8 cellular contexts compared by ENCODE assay signal in genomic region chr3:195271859-195272243, GRCh38. TPM values are rescaled to one million over a fixed set of nuclear protein-coding genes. Genes with fewer than 3 reads are reported as not detected.
DNase-seq lines count a peak whose midpoint lies in the region; ATAC-seq, FAIRE-seq and TF ChIP-seq lines count a peak whose summit lies in the region.

No MANE protein-coding gene starts in this region.

- H3K4me3 Mint-ChIP-seq in MCF 10A (ENCODE audit: unreplicated experiment) (peak overlapping the region; percentile 81), mesothelial cell of epicardium (peak overlapping the region; percentile 83)

- no peak for FAIRE-seq in A549 (lab: Jason Lieb, UNC)

- TF ChIP-seq EP300 in A549 (IDR thresholded peaks at IDR 0.05): no peak

- TF ChIP-seq RAD21 in A549 (conservative IDR thresholded peaks at IDR 0.05 in 1 of 2, IDR thresholded peaks at IDR 0.05 in 1 of 2): 0 out of 5 replicates have a peak, but pooled peaks of 1 of the 2 experiments have one; percentile 6

- no peaks in the 10 kb centered on the region for H3K9me3 Mint-ChIP-seq in MCF 10A (ENCODE audit: unreplicated experiment)
- no peaks in the 10 kb centered on the region for H3K9me3 Mint-ChIP-seq in mesothelial cell of epicardium

- no peak overlapping the region for H3K27ac Mint-ChIP-seq in MCF 10A (ENCODE audit: low read depth, unreplicated experiment)
- peak overlapping the region; percentile 88 for H3K27ac Mint-ChIP-seq in mesothelial cell of epicardium

- peaks cover 27% of the 10 kb centered on the region for H3K4me1 Mint-ChIP-seq in MCF 10A (ENCODE audit: insufficient read depth, unreplicated experiment)
- H3K4me1 Mint-ChIP-seq in mesothelial cell of epicardium: peaks cover 20% of the 10 kb centered on the region

- no peaks in the 10 kb centered on the region for H3K27me3 ChIP-seq in HL-60 (ENCODE audit: insufficient read depth, poor library complexity, severe bottlenecking)

- POLR2A ChIA-PET in A549 (lab: Yijun Ruan, JAX) (interaction anchor here (1.6 to 2.5 kb wide), 5 partner anchors 11 to 600 kb away, joined by 3 to 18 read pairs (median 13); partner anchors contain the start of genes ACAP2, LSG1 and PPP1R2), MCF 10A (lab: Yijun Ruan, JAX) (interaction anchor here (0.5 to 3.1 kb wide), 17 partner anchors 15 to 604 kb away, joined by 3 to 54 read pairs (median 5); partner anchors contain the start of genes ACAP2, FAM43A, LSG1 and PPP1R2)

- H3K36me3 Mint-ChIP-seq in MCF 10A (ENCODE audit: insufficient read depth, unreplicated experiment): no peaks in the 10 kb centered on the region
- H3K36me3 Mint-ChIP-seq in mesothelial cell of epicardium: peaks cover 3% of the 10 kb centered on the region

- 6% methylated on average over 3 of the region's 3 CpGs for WGBS in A549 (ENCODE audit: missing lambda C conversion rate)

- peak overlapping the region; percentile 87 to 99 for H3K27ac ChIP-seq in A549
- H3K27ac ChIP-seq in HL-60 (replicated peaks): peak overlapping the region; percentile 66

- peaks cover 12% of the 10 kb centered on the region for H3K4me1 ChIP-seq in A549

- no peak for TF ChIP-seq POLR2A in A549 (IDR thresholded peaks at IDR 0.05; ENCODE audit: low read length)

- ATAC-seq in A549: no peak
- ATAC-seq in GM19023 (IDR thresholded peaks at IDR 0.05; ENCODE audit: unreplicated experiment): no peak

- peak; percentile 9; the same call in 2 of the 3 replicates for TF ChIP-seq CTCF in A549 (IDR thresholded peaks at IDR 0.05)
- TF ChIP-seq CTCF in HL-60 (IDR thresholded peaks at IDR 0.05; ENCODE audit: insufficient read depth, low read length): no peak
- TF ChIP-seq CTCF in MCF 10A (IDR thresholded peaks at IDR 0.05; ENCODE audit: unreplicated experiment): no peak
- peak; percentile 54 for TF ChIP-seq CTCF in mesothelial cell of epicardium (IDR thresholded peaks at IDR 0.05; ENCODE audit: unreplicated experiment)

- CTCF ChIA-PET in A549 (lab: Yijun Ruan, JAX) (interaction anchor here (0.6 to 8.3 kb wide), 32 partner anchors 8 to 620 kb away, joined by 3 to 186 read pairs (median 4); partner anchors contain the start of gene LSG1), MCF 10A (lab: Yijun Ruan, JAX) (interaction anchor here (0.5 to 8.3 kb wide), 33 partner anchors 9 to 639 kb away, joined by 3 to 154 read pairs (median 5); partner anchors contain the start of genes LSG1 and TMEM44)

- H3K27me3 Mint-ChIP-seq in MCF 10A (ENCODE audit: insufficient read depth, unreplicated experiment): no peaks in the 10 kb centered on the region
- no peaks in the 10 kb centered on the region for H3K27me3 Mint-ChIP-seq in mesothelial cell of epicardium (ENCODE audit: low read depth)

- DNase-seq in A549 (ENCODE audit: low read depth in 1 of 2, low spot score in 1 of 2): no peak
- DNase-seq in HL-60 (ENCODE audit: low read depth in 1 of 2, low spot score in 1 of 2): no peak
- no peak for DNase-seq in MCF 10A (ENCODE audit: unreplicated experiment)
- no peak for DNase-seq in mesothelial cell of epicardium (ENCODE audit: low spot score in 2 of 2, unreplicated experiment in 2 of 2)
- no peak for DNase-seq in hypothalamus (lab: John Stamatoyannopoulos, UW)
- DNase-seq in AML-193 (lab: John Stamatoyannopoulos, UW): no peak
- no peak for DNase-seq in HuH-7 (ENCODE audit: low spot score)

- BruUV-seq in MCF 10A (replicated peaks; lab: Mats Ljungman, UMichigan): no TSS peak

- peak overlapping the region; percentile 95 for H3K4me2 ChIP-seq in A549

- H3K9me3 ChIP-seq in A549: no peaks in the 10 kb centered on the region

- H3K4me3 ChIP-seq in A549 (peak overlapping the region; percentile 69), HL-60 (replicated peaks; ENCODE audit: insufficient read depth, low read length) (peak overlapping the region; percentile 70)

- intact Hi-C loops in MCF 10A (cut with micrococcal nuclease): loop anchor here (1.0 kb wide), 2 partner anchors 171 to 250 kb away; partner anchors contain the start of gene ACAP2

TF ChIP-seq in A549, 52 proteins besides CTCF, POLR2A, EP300 and RAD21:
- TF ChIP-seq RFX5 (IDR thresholded peaks at IDR 0.05): no peak
- TF ChIP-seq CBX8 (IDR thresholded peaks at IDR 0.05): no peak
- no peak for TF ChIP-seq SREBF2 (IDR thresholded peaks at IDR 0.05)
- TF ChIP-seq SMC3 (IDR thresholded peaks at IDR 0.05): no peak; the same call in 2 of the 3 replicates

RNA-seq across cellular contexts. Expression of gene XXYLT1, which starts 0.9 kb away (rescaled TPM):
- polyA plus RNA-seq in A549 (2011; rRNA removed): 11.5 and 12.0 TPM in 2 replicates
- 10.3 and 14.7 TPM in 2 replicates for polyA plus RNA-seq in A549 (2012; cell fraction: cytosol; rRNA removed)
- polyA plus RNA-seq in A549 (2012; cell fraction: nucleus; rRNA removed): 10.0 and 12.1 TPM in 2 replicates
- polyA plus RNA-seq in A549 (2017; fragmentation: RNase III; extraction: RNeasy Plus Mini Kit Qiagen cat#74134 plus additional on column Dnase treatment): 9.7 to 11.9 TPM (median 11.1 TPM) in 3 replicates
- 13.0 and 14.9 TPM in 2 replicates for polyA minus RNA-seq in A549 (2011; rRNA and poly(A)+ RNA removed)
- total RNA-seq in MCF 10A (2022): 10.0 and 10.9 TPM in 2 replicates
- 41.2 to 42.9 TPM (median 41.9 TPM) in 3 replicates for total RNA-seq in mesothelial cell of epicardium

Comparison
In these comparisons a context has a peak if more than half of its experiments do, and no peak if none do; other contexts are left out.
1. CTCF ChIP-seq: peak in A549 (single experiment) and mesothelial cell of epicardium (single experiment); none in HL-60 (single experiment) and MCF 10A (single experiment).